Comparison of ENCODE assay signal across 13 cellular contexts in the genomic region with DNA sequence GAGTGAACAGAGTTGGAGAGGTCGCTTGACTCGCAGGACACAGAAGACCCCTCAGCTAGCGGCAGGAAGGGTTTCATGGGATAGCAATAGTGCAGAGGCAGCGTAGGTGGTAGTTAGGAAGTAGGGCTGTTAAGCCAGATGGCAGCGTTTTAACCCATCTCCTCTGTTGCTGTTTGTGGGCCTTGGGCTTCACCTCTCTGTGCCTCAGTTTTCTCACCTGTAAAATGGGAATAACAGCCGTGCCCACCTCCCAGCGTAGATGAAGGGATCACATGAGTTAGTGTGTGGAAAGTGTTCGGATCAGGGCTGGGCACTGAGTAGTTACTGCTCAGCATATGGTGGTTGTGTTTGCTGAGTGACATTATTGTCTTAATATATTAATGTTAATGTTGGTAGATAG. TPM values are rescaled to one million over a fixed set of nuclear protein-coding genes. Genes with fewer than 3 reads are reported as not detected.
DNase-seq lines count a peak whose midpoint lies in the region; ATAC-seq, FAIRE-seq and TF ChIP-seq lines count a peak whose summit lies in the region.
"Had no signal": no experiment of that assay in that cellular context is flagged by ENCODE, and none has a peak within 500 bp of the region (broad histone marks: within the 10 kb centered on the region; RNA-seq: fewer than 3 reads in every experiment).

No MANE protein-coding gene starts in this region.

- no peaks in the 10 kb centered on the region for H3K27me3 Mint-ChIP-seq in astrocyte (ENCODE audit: low read depth, unreplicated experiment)
- H3K27me3 Mint-ChIP-seq in naive thymus-derived CD8-positive, alpha-beta T cell: no peaks in the 10 kb centered on the region

- peaks cover 19% of the 10 kb centered on the region for H3K4me1 ChIP-seq in BLaER1
- no peaks in the 10 kb centered on the region for H3K4me1 ChIP-seq in GM23248 (ENCODE audit: insufficient read depth)
- H3K4me1 ChIP-seq in astrocyte (ENCODE audit: insufficient read depth, low read length): no peaks in the 10 kb centered on the region
- H3K4me1 ChIP-seq in spleen: peaks cover 0 to 37% (median 21%) of the 10 kb centered on the region in 6 donors
- H3K4me1 ChIP-seq: parathyroid adenoma had no signal

- no peak for TF ChIP-seq CTCF in astrocyte (IDR thresholded peaks at IDR 0.05; ENCODE audit: insufficient read depth, low read depth, low read length)
- no peak for TF ChIP-seq CTCF in spleen (IDR thresholded peaks at IDR 0.05 in 8 of 11, conservative IDR thresholded peaks at IDR 0.05 in 3 of 11)

- H3K4me3 Mint-ChIP-seq in astrocyte (ENCODE audit: unreplicated experiment): peak overlapping the region; percentile 81
- peak overlapping the region; percentile 60 to 90 (median 74) for H3K4me3 Mint-ChIP-seq in naive thymus-derived CD8-positive, alpha-beta T cell

- no peak overlapping the region for H3K27ac Mint-ChIP-seq in astrocyte (ENCODE audit: unreplicated experiment)
- H3K27ac Mint-ChIP-seq in naive thymus-derived CD8-positive, alpha-beta T cell: peak overlapping the region in 8 of 10 donors; percentile 7 to 92 (median 50)

- H3K36me3 Mint-ChIP-seq in astrocyte (ENCODE audit: low read depth, unreplicated experiment): peaks cover 19% of the 10 kb centered on the region
- H3K36me3 Mint-ChIP-seq in naive thymus-derived CD8-positive, alpha-beta T cell: peaks cover 7 to 37% (median 25%) of the 10 kb centered on the region in 3 donors

- H3K4me2 ChIP-seq in BLaER1 (peak overlapping the region; percentile 9; the same call in 1 of the 2 replicates), GM23248 (ENCODE audit: unreplicated experiment) (no peak overlapping the region), astrocyte (ENCODE audit: low read length) (peak overlapping the region; percentile 42)

- 97 to 98% methylated on average over 8 of the region's 8 CpGs for WGBS in GM23248 (ENCODE audit: low coverage in 1 of 2, low lambda C conversion rate in 2 of 2, missing lambda C conversion rate in 2 of 2), 2 experiments
- 96 to 97% (median 96%) methylated on average over 8 of the region's 8 CpGs for WGBS in spleen, 5 donors

- no peak overlapping the region for H3K9ac ChIP-seq in BLaER1
- no peak overlapping the region for H3K9ac ChIP-seq in GM23248
- H3K9ac ChIP-seq in astrocyte (ENCODE audit: low read length): no peak overlapping the region
- H3K9ac ChIP-seq: parathyroid adenoma had no signal

- H2AFZ ChIP-seq in GM23248 (no peak overlapping the region), astrocyte (ENCODE audit: low read depth, low read length) (no peak overlapping the region)
- H2AFZ ChIP-seq: parathyroid adenoma had no signal

- ATAC-seq in naive thymus-derived CD8-positive, alpha-beta T cell: no peak
- no peak for ATAC-seq in HG03025 (IDR thresholded peaks at IDR 0.05; ENCODE audit: low FRiP score, unreplicated experiment)
- ATAC-seq: left lung, Right ventricle myocardium inferior had no signal

- H4K20me1 ChIP-seq in BLaER1: peaks cover 5% of the 10 kb centered on the region; the same call in 1 of the 2 replicates
- H4K20me1 ChIP-seq in GM23248 (ENCODE audit: insufficient read depth): no peaks in the 10 kb centered on the region
- H4K20me1 ChIP-seq in astrocyte (ENCODE audit: insufficient read depth, low read length): peaks cover 6% of the 10 kb centered on the region

- in situ Hi-C loops in GM23248 (cut with MboI): no loop called here

- H3K4me3 ChIP-seq in BLaER1 (no peak overlapping the region), GM23248 (0 out of 2 replicates have a peak overlapping the region, but pooled peaks have one; percentile 25), astrocyte (ENCODE audit: insufficient read depth, low read depth, low read length) (no peak overlapping the region), spleen (peak overlapping the region in 1 of 8 donors; percentile 37)

- DNase-seq in GM23248 (no peak), astrocyte (ENCODE audit: low read depth) (no peak), NCI-H82 treated with DMSO at 0.1 percent for 48 hours (lab: John Stamatoyannopoulos, UW; ENCODE audit: unreplicated experiment) (no peak), spleen (no peak), NCI-H2227 (lab: John Stamatoyannopoulos, UW; ENCODE audit: unreplicated experiment) (no peak)
- DNase-seq in naive thymus-derived CD8-positive, alpha-beta T cell: no peak
- DNase-seq: left lung; stimulated activated CD4-positive, alpha-beta T cell treated with anti-CD3 and anti-CD28 coated beads, Interleukin-1b, Interleukin-23, amount 100 ng/mL, for 48 hours had no signal

- no peak for TF ChIP-seq POLR2A in spleen (IDR thresholded peaks at IDR 0.05)

- peaks cover 55% of the 10 kb centered on the region for H3K36me3 ChIP-seq in BLaER1
- H3K36me3 ChIP-seq in GM23248 (ENCODE audit: low read depth): peaks cover 25% of the 10 kb centered on the region
- peaks cover 18% of the 10 kb centered on the region for H3K36me3 ChIP-seq in astrocyte (ENCODE audit: insufficient read depth, low read length)
- peaks cover 0 to 44% (median 22%) of the 10 kb centered on the region in 6 donors for H3K36me3 ChIP-seq in spleen

- H3K27ac ChIP-seq in BLaER1 (no peak overlapping the region), GM23248 (no peak overlapping the region), astrocyte (ENCODE audit: low read depth, low read length) (no peak overlapping the region), spleen (no peak overlapping the region)
- H3K27ac ChIP-seq: left lung, parathyroid adenoma, VCaP had no signal

- H3F3A ChIP-seq in GM23248 (ENCODE audit: insufficient read depth): no peaks in the 10 kb centered on the region

- intact Hi-C loops in spleen (cut with DNase I; ENCODE audit: low total_unique reads): no loop called here

- FAIRE-seq in astrocyte (lab: Jason Lieb, UNC): no peak

- H3K9me3 Mint-ChIP-seq in astrocyte (ENCODE audit: unreplicated experiment): peaks cover 6% of the 10 kb centered on the region
- H3K9me3 Mint-ChIP-seq in naive thymus-derived CD8-positive, alpha-beta T cell: no peaks in the 10 kb centered on the region

- H3K9me2 ChIP-seq in GM23248 (ENCODE audit: insufficient read depth): no peaks in the 10 kb centered on the region

- POLR2A ChIA-PET in naive thymus-derived CD8-positive, alpha-beta T cell (lab: Charles Lee): interaction anchor here (0.6 kb wide), 1 partner anchor 198 kb away, joined by 3 read pairs; no protein-coding TSS in a partner anchor

- H3K79me2 ChIP-seq in GM23248 (ENCODE audit: insufficient read depth) (peaks cover 42% of the 10 kb centered on the region), astrocyte (ENCODE audit: insufficient read depth, low read length) (peaks cover 27% of the 10 kb centered on the region)

- H3K9me3 ChIP-seq in BLaER1 (peaks cover 37% of the 10 kb centered on the region), GM23248 (ENCODE audit: low read depth) (no peaks in the 10 kb centered on the region), astrocyte (ENCODE audit: insufficient read depth, low read depth, low read length) (no peaks in the 10 kb centered on the region), spleen (no peaks in the 10 kb centered on the region)
- H3K9me3 ChIP-seq: left lung had no signal

- H3K27me3 ChIP-seq in BLaER1: no peaks in the 10 kb centered on the region
- no peaks in the 10 kb centered on the region for H3K27me3 ChIP-seq in GM23248 (replicated peaks; ENCODE audit: insufficient read depth)
- no peaks in the 10 kb centered on the region for H3K27me3 ChIP-seq in astrocyte (ENCODE audit: insufficient read depth, low read length)
- no peaks in the 10 kb centered on the region for H3K27me3 ChIP-seq in spleen (replicated peaks in 1 of 7)
- H3K27me3 ChIP-seq: left lung had no signal

- H3K4me1 Mint-ChIP-seq in astrocyte (ENCODE audit: low read depth, unreplicated experiment): no peaks in the 10 kb centered on the region
- peaks cover 18 to 34% (median 29%) of the 10 kb centered on the region in 4 donors for H3K4me1 Mint-ChIP-seq in naive thymus-derived CD8-positive, alpha-beta T cell

RNA-seq across cellular contexts. Expression of a gene that starts 1.9 kb away (rescaled TPM):
- 3.3 and 3.4 TPM in 2 replicates for total RNA-seq in GM23248 (2014; rRNA removed; shearing (Covaris generic))
- polyA plus RNA-seq in GM23248 (2016; fragmentation: Nextera tagmentation; extraction: Ambion mirVana) (3.2 and 4.9 TPM in 2 replicates), spleen (10 to 100 TPM in 2 of 3 donors, 1 to 10 TPM in 1; 9.0 to 12.2 (median 11.2) TPM)
- total RNA-seq in astrocyte (9.5 and 9.8 TPM in 2 replicates), spleen (10 to 100 TPM; 12.6 to 26.2 (median 19.9) TPM)
- total RNA-seq in naive thymus-derived CD8-positive, alpha-beta T cell: 10 to 100 TPM; 34.3 to 38.9 TPM
- polyA plus RNA-seq in naive thymus-derived CD8-positive, alpha-beta T cell: 1 to 10 TPM; 3.3 to 5.9 (median 3.5) TPM

RNA-seq across cellular contexts. Expression of a gene that starts 34.1 kb away (rescaled TPM):
- 1.8 and 2.5 TPM in 2 replicates for total RNA-seq in GM23248 (2014; rRNA removed; shearing (Covaris generic))
- polyA plus RNA-seq in GM23248 (2016; fragmentation: Nextera tagmentation; extraction: Ambion mirVana): 0.65 and 0.74 TPM in 2 replicates
- total RNA-seq in astrocyte: 0.48 and 1.1 TPM in 2 replicates
- total RNA-seq in naive thymus-derived CD8-positive, alpha-beta T cell: 1 to 10 TPM; 2.9 to 3.5 TPM
- polyA plus RNA-seq in naive thymus-derived CD8-positive, alpha-beta T cell: under 1 TPM; 0.21 to 0.69 (median 0.43) TPM
- total RNA-seq in spleen: 1 to 10 TPM; 1.4 to 2.4 (median 2.0) TPM
- 1 to 10 TPM; 1.5 to 1.8 (median 1.7) TPM for polyA plus RNA-seq in spleen
